In the genomic region with DNA sequence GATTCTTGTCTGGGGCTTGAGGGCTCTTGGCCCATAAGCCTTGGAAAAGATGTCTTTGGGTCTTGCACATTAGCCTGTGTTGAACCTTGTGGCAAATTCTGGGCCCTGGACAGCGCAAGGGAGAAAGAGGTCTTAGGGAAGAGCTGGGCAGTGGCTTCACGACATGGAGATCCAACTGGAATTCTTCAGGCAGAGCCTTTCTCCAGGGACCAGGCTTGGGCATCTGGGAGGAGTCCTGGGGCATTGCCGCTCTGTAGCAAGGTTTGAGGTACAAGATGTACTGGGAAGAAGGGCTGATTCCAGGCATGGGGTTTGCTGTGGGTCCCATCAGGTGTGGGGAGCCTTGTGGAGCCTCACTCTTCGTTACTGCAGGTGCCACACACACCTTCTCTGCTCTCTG, we compare ENCODE assay signal across 10 cellular contexts.
"Had no signal": no experiment of that assay in that cellular context is flagged by ENCODE, and none has a peak within 500 bp of the region (broad histone marks: within the 10 kb centered on the region; RNA-seq: fewer than 3 reads in every experiment).

No MANE protein-coding gene starts in this region.

- H3K9ac ChIP-seq: GM23248 had no signal

- H3K27ac ChIP-seq: GM23248 had no signal

- H3K9me3 ChIP-seq: HAP-1 had no signal

- H3K4me1 ChIP-seq: HAP-1 had no signal

- FAIRE-seq: H1, H54 had no signal

- H3K4me3 ChIP-seq: GM23248, GM23338, HAP-1 had no signal

- H3K36me3 ChIP-seq: HAP-1 had no signal

- DNase-seq: GM23248, GOT3, H7, H9, HCEC 1CT, HFFc6 had no signal
